Comparison of ENCODE assay signal across 22 cellular contexts in the genomic region with DNA sequence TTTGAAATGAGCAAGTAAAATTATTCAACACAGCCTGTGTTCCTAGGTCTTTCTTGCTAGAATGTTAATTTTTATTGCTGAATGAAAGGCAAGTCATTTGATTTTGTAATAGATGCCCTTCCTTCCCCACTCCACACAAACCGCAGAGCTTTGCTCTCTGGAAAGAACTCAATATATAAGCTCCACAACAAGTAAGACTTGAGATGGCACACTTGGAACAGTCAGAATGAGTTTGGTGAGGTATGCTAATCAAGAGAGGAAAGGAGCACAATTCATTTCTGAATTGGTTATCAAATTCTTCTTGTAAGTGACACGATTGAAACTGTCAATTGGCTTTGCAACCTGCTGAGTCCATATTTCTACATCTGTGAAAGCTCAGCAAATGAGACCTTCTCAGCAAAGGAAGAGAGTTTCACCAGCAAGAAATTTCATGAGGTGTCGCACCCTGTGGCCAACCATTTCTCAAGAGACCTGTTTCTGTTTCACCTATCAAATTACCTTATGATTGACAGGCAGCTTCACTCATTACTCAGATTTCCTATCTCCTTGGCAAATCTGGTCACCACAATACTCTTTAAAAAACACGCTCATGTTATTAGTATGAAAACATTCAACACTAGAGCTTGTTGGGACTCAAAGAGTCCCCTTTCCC. TPM values are rescaled to one million over a fixed set of nuclear protein-coding genes. Genes with fewer than 3 reads are reported as not detected.
A peak's percentile ranks its signal among the peaks of the same experiment; 100 is the strongest.
DNase-seq lines count a peak whose midpoint lies in the region; ATAC-seq and TF ChIP-seq lines count a peak whose summit lies in the region.
"Had no signal": no experiment of that assay in that cellular context is flagged by ENCODE, and none has a peak within 500 bp of the region (broad histone marks: within the 10 kb centered on the region; RNA-seq: fewer than 3 reads in every experiment).

No MANE protein-coding gene starts in this region.

- CTCF ChIA-PET in activated CD4-positive, alpha-beta T cell treated with anti-CD3 and anti-CD28 coated beads for 36 hours (lab: Charles Lee) = interaction anchor here (0.6 to 2.8 kb wide), 16 partner anchors 8 to 146 kb away, joined by 3 to 40 read pairs (median 4); a partner anchor contains a TSS
- CTCF ChIA-PET in HEK293T (lab: Yijun Ruan, JAX) = no interaction called here
- CTCF ChIA-PET in CD4-positive, alpha-beta T cell (lab: Charles Lee) = interaction anchor here (1.3 kb wide), 1 partner anchor 19 kb away, joined by 3 read pairs; a partner anchor contains a TSS

- no peak overlapping the region for H3K4me3 ChIP-seq in hepatocyte
- H3K4me3 ChIP-seq: esophagus squamous epithelium, HAP-1, heart left ventricle had no signal

- POLR2A ChIA-PET in activated CD4-positive, alpha-beta T cell treated with anti-CD3 and anti-CD28 coated beads for 36 hours (lab: Charles Lee) = interaction anchor here (0.5 to 2.6 kb wide), 15 partner anchors 8 to 157 kb away, joined by 3 to 81 read pairs (median 6); a partner anchor contains a TSS
- POLR2A ChIA-PET in HEK293T (lab: Yijun Ruan, JAX) = interaction anchor here (0.6 kb wide), 1 partner anchor 151 kb away, joined by 3 read pairs; no protein-coding TSS in a partner anchor
- POLR2A ChIA-PET in CD4-positive, alpha-beta T cell (lab: Charles Lee) = interaction anchor here (0.8 to 2.9 kb wide), 6 partner anchors 10 to 25 kb away, joined by 3 to 12 read pairs (median 4); a partner anchor contains a TSS

- no peaks in the 10 kb centered on the region for H3K27me3 ChIP-seq in hepatocyte
- H3K27me3 ChIP-seq in CD4-positive, alpha-beta T cell (ENCODE audit: control insufficient read depth, insufficient read depth, low read length) = no peaks in the 10 kb centered on the region
- H3K27me3 ChIP-seq: brain microvascular endothelial cell, esophagus squamous epithelium, heart left ventricle had no signal

- H2AFZ ChIP-seq in hepatocyte = no peak overlapping the region

- no peaks in the 10 kb centered on the region for H3K36me3 ChIP-seq in hepatocyte (replicated peaks; ENCODE audit: insufficient read depth, low read depth)
- H3K36me3 ChIP-seq: brain microvascular endothelial cell, esophagus squamous epithelium, HAP-1, heart left ventricle had no signal

- H4K20me1 ChIP-seq in hepatocyte (ENCODE audit: insufficient read depth, poor library complexity, severe bottlenecking) = no peaks in the 10 kb centered on the region

- H3K27ac ChIP-seq in hepatocyte = peak overlapping the region; percentile 70
- H3K27ac ChIP-seq in CD4-positive, alpha-beta T cell (ENCODE audit: low read depth, low read length) = no peak overlapping the region
- H3K27ac ChIP-seq: brain microvascular endothelial cell, esophagus squamous epithelium had no signal

- WGBS in hepatocyte (ENCODE audit: low lambda C conversion rate, missing lambda C conversion rate) = 95% methylated on average over 4 of the region's 4 CpGs

- peaks cover 2% of the 10 kb centered on the region for H3K27me3 Mint-ChIP-seq in activated CD4-positive, alpha-beta T cell treated with anti-CD3 and anti-CD28 coated beads for 36 hours
- no peaks in the 10 kb centered on the region for H3K27me3 Mint-ChIP-seq in CD4-positive, alpha-beta T cell

- H3K27ac Mint-ChIP-seq in activated CD4-positive, alpha-beta T cell treated with anti-CD3 and anti-CD28 coated beads for 36 hours = peak overlapping the region; percentile 86
- no peak overlapping the region for H3K27ac Mint-ChIP-seq in CD4-positive, alpha-beta T cell
- H3K27ac Mint-ChIP-seq: activated B cell treated with CpG ODN at 0.5 μM for 24 hours; stimulated activated memory B cell treated with anti-CD40 and anti-IgM and Interleukin-4, amounts not matched to agents 10 μg/mL and 1 μg/mL and 100 μg/mL, for 72 hours had no signal

- DNase-seq in activated CD4-positive, alpha-beta T cell treated with anti-CD3 and anti-CD28 coated beads for 36 hours = peak; percentile 78
- DNase-seq in activated CD4-positive, alpha-beta T cell treated with anti-CD3 and anti-CD28 coated beads for 1 hour = no peak
- DNase-seq in HEK293T (ENCODE audit: extremely low spot score) = no peak
- DNase-seq in activated CD4-positive, alpha-beta T cell treated with anti-CD3 and anti-CD28 coated beads, Interleukin-2, amount 50 U/mL, for 48 hours = peak; percentile 59 to 67
- no peak for DNase-seq in hepatocyte (ENCODE audit: low spot score)
- no peak for DNase-seq in HPDE6-E6E7 (ENCODE audit: extremely low spot score)
- DNase-seq in CD4-positive, alpha-beta T cell = no peak
- DNase-seq in DMS153 treated with DMSO at 0.1 percent for 48 hours (lab: John Stamatoyannopoulos, UW; ENCODE audit: unreplicated experiment) = no peak
- DNase-seq: ACHN; activated B cell treated with CpG ODN at 0.5 μM for 24 hours; activated effector memory CD4-positive, alpha-beta T cell treated with anti-CD3 and anti-CD28 coated beads, Interleukin-2, amount 50 U/mL, for 16 hours; brain microvascular endothelial cell; esophagus squamous epithelium; heart left ventricle; NCI-H2029; NCI-H526 treated with DMSO at 0.1 percent for 48 hours had no signal

- intact Hi-C loops in activated CD4-positive, alpha-beta T cell treated with anti-CD3 and anti-CD28 coated beads for 36 hours (cut with DNase I, micrococcal nuclease) = loop anchor here (1.0 to 10.0 kb wide), 8 partner anchors 15 to 652 kb away; a partner anchor contains a TSS
- intact Hi-C loops in CD4-positive, alpha-beta T cell (cut with DNase I, micrococcal nuclease) = no loop called here

- no peak overlapping the region for H3K4me2 ChIP-seq in hepatocyte

- H3K79me2 ChIP-seq in hepatocyte = no peaks in the 10 kb centered on the region

- TF ChIP-seq CTCF in hepatocyte (IDR thresholded peaks at IDR 0.05; ENCODE audit: poor library complexity) = no peak
- TF ChIP-seq CTCF in CD4-positive, alpha-beta T cell (IDR thresholded peaks at IDR 0.05) = no peak

- ATAC-seq in activated CD4-positive, alpha-beta T cell treated with anti-CD3 and anti-CD28 coated beads for 36 hours = peak; percentile 76
- no peak for ATAC-seq in CD4-positive, alpha-beta T cell (ENCODE audit: poor library complexity)
- ATAC-seq: stimulated activated memory B cell treated with anti-CD40 and anti-IgM and Interleukin-4, amounts not matched to agents 10 μg/mL and 1 μg/mL and 100 μg/mL, for 72 hours had no signal

- H3K9me3 ChIP-seq in hepatocyte (ENCODE audit: low read depth) = no peaks in the 10 kb centered on the region
- H3K9me3 ChIP-seq in CD4-positive, alpha-beta T cell (ENCODE audit: control insufficient read depth, low read length) = no peaks in the 10 kb centered on the region
- H3K9me3 ChIP-seq: esophagus squamous epithelium, HAP-1, heart left ventricle had no signal

- H3K9me2 ChIP-seq in hepatocyte (replicated peaks; ENCODE audit: insufficient read depth) = no peaks in the 10 kb centered on the region

- peaks cover 2% of the 10 kb centered on the region for H3K36me3 Mint-ChIP-seq in activated CD4-positive, alpha-beta T cell treated with anti-CD3 and anti-CD28 coated beads for 36 hours (ENCODE audit: low read depth)
- H3K36me3 Mint-ChIP-seq in CD4-positive, alpha-beta T cell (ENCODE audit: low read depth) = no peaks in the 10 kb centered on the region
- H3K36me3 Mint-ChIP-seq: stimulated activated memory B cell treated with anti-CD40 and anti-IgM and Interleukin-4, amounts not matched to agents 10 μg/mL and 1 μg/mL and 100 μg/mL, for 72 hours had no signal

- H3K4me1 Mint-ChIP-seq in activated CD4-positive, alpha-beta T cell treated with anti-CD3 and anti-CD28 coated beads for 36 hours = peaks cover 60% of the 10 kb centered on the region
- H3K4me1 Mint-ChIP-seq in CD4-positive, alpha-beta T cell (ENCODE audit: low read depth) = no peaks in the 10 kb centered on the region
- H3K4me1 Mint-ChIP-seq: activated B cell treated with CpG ODN at 0.5 μM for 24 hours had no signal

- no peaks in the 10 kb centered on the region for H3K4me1 ChIP-seq in hepatocyte (ENCODE audit: insufficient read depth)
- H3K4me1 ChIP-seq: HAP-1 had no signal

- H3K4me3 Mint-ChIP-seq in activated CD4-positive, alpha-beta T cell treated with anti-CD3 and anti-CD28 coated beads for 36 hours = peak overlapping the region; percentile 4
- H3K4me3 Mint-ChIP-seq in CD4-positive, alpha-beta T cell = no peak overlapping the region
- H3K4me3 Mint-ChIP-seq: activated B cell treated with CpG ODN at 0.5 μM for 24 hours; stimulated activated memory B cell treated with anti-CD40 and anti-IgM and Interleukin-4, amounts not matched to agents 10 μg/mL and 1 μg/mL and 100 μg/mL, for 72 hours had no signal

- H3K9me3 Mint-ChIP-seq in activated CD4-positive, alpha-beta T cell treated with anti-CD3 and anti-CD28 coated beads for 36 hours (ENCODE audit: low read depth) = no peaks in the 10 kb centered on the region
- no peaks in the 10 kb centered on the region for H3K9me3 Mint-ChIP-seq in CD4-positive, alpha-beta T cell
- H3K9me3 Mint-ChIP-seq: activated B cell treated with CpG ODN at 0.5 μM for 24 hours had no signal

TF ChIP-seq in HEK293T, 16 proteins besides CTCF, POLR2A, EP300 and RAD21:
- no peak for TF ChIP-seq FOXM1 (IDR thresholded peaks at IDR 0.05; ENCODE audit: borderline replicate concordance)
- no peak for TF ChIP-seq SP1 (IDR thresholded peaks at IDR 0.05)
- TF ChIP-seq, protein P1, sequence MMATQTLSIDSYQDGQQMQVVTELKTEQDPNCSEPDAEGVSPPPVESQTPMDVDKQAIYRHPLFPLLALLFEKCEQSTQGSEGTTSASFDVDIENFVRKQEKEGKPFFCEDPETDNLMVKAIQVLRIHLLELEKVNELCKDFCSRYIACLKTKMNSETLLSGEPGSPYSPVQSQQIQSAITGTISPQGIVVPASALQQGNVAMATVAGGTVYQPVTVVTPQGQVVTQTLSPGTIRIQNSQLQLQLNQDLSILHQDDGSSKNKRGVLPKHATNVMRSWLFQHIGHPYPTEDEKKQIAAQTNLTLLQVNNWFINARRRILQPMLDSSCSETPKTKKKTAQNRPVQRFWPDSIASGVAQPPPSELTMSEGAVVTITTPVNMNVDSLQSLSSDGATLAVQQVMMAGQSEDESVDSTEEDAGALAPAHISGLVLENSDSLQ (IDR thresholded peaks at IDR 0.05) = peak; percentile 55

RNA-seq across cellular contexts. Expression of a gene that starts 19.1 kb away (rescaled TPM):
- total RNA-seq in activated CD4-positive, alpha-beta T cell treated with anti-CD3 and anti-CD28 coated beads for 36 hours = 100 to 1,000 TPM; 121 to 127 TPM
- not detected in 2 replicates for total RNA-seq in hepatocyte
- not detected in 2 replicates for polyA plus RNA-seq in hepatocyte
- 10 to 100 TPM; 49.8 to 52.0 TPM for total RNA-seq in CD4-positive, alpha-beta T cell
- total RNA-seq: MCF 10A had no signal
- polyA plus RNA-seq: keratinocyte had no signal

RNA-seq across cellular contexts. Expression of a gene that starts 49.9 kb away (rescaled TPM):
- total RNA-seq in activated CD4-positive, alpha-beta T cell treated with anti-CD3 and anti-CD28 coated beads for 36 hours = 100 to 1,000 TPM; 133 to 161 TPM
- 0.08 and 0.10 TPM in 2 replicates for total RNA-seq in hepatocyte
- not detected in 2 replicates for polyA plus RNA-seq in hepatocyte
- total RNA-seq in CD4-positive, alpha-beta T cell = 10 to 100 TPM; 93.3 to 98.1 TPM
- total RNA-seq: activated B cell treated with CpG ODN at 0.5 μM for 24 hours, dermis microvascular lymphatic vessel endothelial cell, MCF 10A, sciatic nerve had no signal
- polyA plus RNA-seq: keratinocyte had no signal

Comparison
In these comparisons a context has a peak if more than half of its experiments do, and no peak if none do; other contexts are left out.
1. DNase-seq: peak in activated CD4-positive, alpha-beta T cell treated with anti-CD3 and anti-CD28 coated beads for 36 hours (single experiment) and activated CD4-positive, alpha-beta T cell treated with anti-CD3 and anti-CD28 coated beads, Interleukin-2, amount 50 U/mL, for 48 hours (2 of 2); none in activated CD4-positive, alpha-beta T cell treated with anti-CD3 and anti-CD28 coated beads for 1 hour (single experiment), HEK293T (single experiment), hepatocyte (single experiment), HPDE6-E6E7 (single experiment), CD4-positive, alpha-beta T cell (0 of 10) and DMS153 treated with DMSO at 0.1 percent for 48 hours (single experiment).
2. RNA of a gene that starts 19.1 kb away (total RNA-seq): 121 to 127 TPM in activated CD4-positive, alpha-beta T cell treated with anti-CD3 and anti-CD28 coated beads for 36 hours and 49.8 to 52.0 TPM in CD4-positive, alpha-beta T cell; not detected in hepatocyte; every median in the first group is over 10 times any median in the second.
3. RNA of a gene that starts 49.9 kb away (total RNA-seq): 133 to 161 TPM in activated CD4-positive, alpha-beta T cell treated with anti-CD3 and anti-CD28 coated beads for 36 hours and 93.3 to 98.1 TPM in CD4-positive, alpha-beta T cell; 0.08 to 0.10 TPM in hepatocyte; every median in the first group is over 10 times any median in the second.
4. intact Hi-C loops: an anchor here in activated CD4-positive, alpha-beta T cell treated with anti-CD3 and anti-CD28 coated beads for 36 hours (1.0 to 10.0 kb wide); none called in CD4-positive, alpha-beta T cell.